In the genomic region with DNA sequence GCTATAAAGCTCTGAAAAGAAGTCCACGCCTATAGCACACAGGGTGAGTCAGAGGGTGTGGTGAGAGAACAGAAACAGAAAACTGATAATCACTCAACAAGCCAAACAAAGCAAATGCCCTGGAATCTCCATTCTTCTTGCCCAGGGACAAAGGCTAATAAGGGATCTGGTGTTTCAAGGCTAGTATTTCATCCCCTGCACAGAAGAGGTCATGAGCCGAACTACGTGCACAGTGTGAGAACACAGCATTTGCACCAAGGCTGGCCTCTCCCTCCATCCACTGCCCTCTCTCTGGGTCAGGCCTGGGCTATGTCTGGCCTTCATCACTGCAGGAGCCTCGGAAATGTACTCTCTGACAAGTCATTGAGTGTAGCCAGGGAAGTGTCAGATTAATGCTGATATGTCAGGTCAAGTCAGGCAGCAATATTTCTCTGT, we compare ENCODE assay signal across 13 cellular contexts. TPM values are rescaled to one million over a fixed set of nuclear protein-coding genes. Genes with fewer than 3 reads are reported as not detected.
DNase-seq lines count a peak whose midpoint lies in the region; ATAC-seq and TF ChIP-seq lines count a peak whose summit lies in the region.
"Had no signal": no experiment of that assay in that cellular context is flagged by ENCODE, and none has a peak within 500 bp of the region (broad histone marks: within the 10 kb centered on the region; RNA-seq: fewer than 3 reads in every experiment).

No MANE protein-coding gene starts in this region.

- no peak for TF ChIP-seq RAD21 in neural cell (conservative IDR thresholded peaks at IDR 0.05)

- H2BK20ac ChIP-seq in H9 (ENCODE audit: low read depth, low read length, poor library complexity, severe bottlenecking), result no peak overlapping the region

- H3K23ac ChIP-seq in H9 (ENCODE audit: insufficient read length, low read depth, low read length), result no peak overlapping the region

- peak; percentile 69 for DNase-seq in EH (ENCODE audit: low read depth)
- DNase-seq in OCI-M1 (lab: John Stamatoyannopoulos, UW), result peak; percentile 30
- no peak for DNase-seq in epithelial cell of prostate (ENCODE audit: low read depth, low spot score)
- DNase-seq in H9, result no peak
- no peak for DNase-seq in activated naive CD4-positive, alpha-beta T cell treated with anti-CD3 and anti-CD28 coated beads for 36 hours
- DNase-seq in effector CD4-positive, alpha-beta T cell, result no peak
- DNase-seq: activated CD8-positive, alpha-beta memory T cell treated with anti-CD3 and anti-CD28 coated beads, Interleukin-2, amount 50 U/mL, for 4 hours; SHP77 treated with DMSO at 0.1 percent for 48 hours; stimulated activated CD4-positive, alpha-beta T cell treated with anti-CD3 and anti-CD28 coated beads, Interleukin-1b, Interleukin-23, amount 100 ng/mL, for 48 hours; thyroid gland had no signal

- no peak overlapping the region for H2BK15ac ChIP-seq in H9 (ENCODE audit: low read depth, low read length)

- no peak overlapping the region for H3K4ac ChIP-seq in H9 (ENCODE audit: low read depth, low read length)

- CTCF ChIA-PET in activated naive CD4-positive, alpha-beta T cell treated with anti-CD3 and anti-CD28 coated beads for 36 hours (lab: Charles Lee), result interaction anchor here (0.6 to 1.2 kb wide), 2 partner anchors 315 to 1324 kb away, joined by 3 to 4 read pairs; no protein-coding TSS in a partner anchor

- no peaks in the 10 kb centered on the region for H3K36me3 ChIP-seq in neural cell (ENCODE audit: insufficient read depth, low read length)
- H3K36me3 ChIP-seq: thyroid gland had no signal

- no peak overlapping the region for H3K27ac Mint-ChIP-seq in H9
- no peak overlapping the region for H3K27ac Mint-ChIP-seq in activated naive CD4-positive, alpha-beta T cell treated with anti-CD3 and anti-CD28 coated beads for 36 hours

- intact Hi-C loops in activated naive CD4-positive, alpha-beta T cell treated with anti-CD3 and anti-CD28 coated beads for 36 hours (cut with micrococcal nuclease), result no loop called here

- no peak overlapping the region for H2BK120ac ChIP-seq in H9 (ENCODE audit: low read depth, low read length, poor library complexity, severe bottlenecking)

- no peak overlapping the region for H3K56ac ChIP-seq in H9 (ENCODE audit: insufficient read length, low read depth, low read length)

- H3K4me1 Mint-ChIP-seq in H9, result peaks cover 29 to 34% of the 10 kb centered on the region in 2 experiments
- no peaks in the 10 kb centered on the region for H3K4me1 Mint-ChIP-seq in activated naive CD4-positive, alpha-beta T cell treated with anti-CD3 and anti-CD28 coated beads for 36 hours (ENCODE audit: low read depth)

- H3K4me3 ChIP-seq in neural cell (ENCODE audit: low read length), result no peak overlapping the region
- H3K4me3 ChIP-seq: coronary artery, thyroid gland had no signal

- H3K27ac ChIP-seq in epithelial cell of prostate (peak overlapping the region; percentile 52), neural cell (ENCODE audit: low read length) (no peak overlapping the region), H9 (ENCODE audit: insufficient read length, low read depth, low read length) (no peak overlapping the region)
- H3K27ac ChIP-seq: thyroid gland had no signal

- H3K4me2 ChIP-seq in neural cell (ENCODE audit: low read length) (no peak overlapping the region), H9 (ENCODE audit: insufficient read depth, insufficient read length, low read length) (no peak overlapping the region)

- H3K18ac ChIP-seq in H9 (ENCODE audit: insufficient read length, low read depth, low read length), result no peak overlapping the region

- no peak overlapping the region for H2AK5ac ChIP-seq in H9 (ENCODE audit: insufficient read length, low read length)

- no peaks in the 10 kb centered on the region for H3K27me3 Mint-ChIP-seq in H9 (ENCODE audit: low read depth)
- no peaks in the 10 kb centered on the region for H3K27me3 Mint-ChIP-seq in activated naive CD4-positive, alpha-beta T cell treated with anti-CD3 and anti-CD28 coated beads for 36 hours (ENCODE audit: low read depth)

- no peak overlapping the region for H2BK5ac ChIP-seq in H9 (ENCODE audit: insufficient read length, low read length)

- H3K9me3 ChIP-seq in neural cell (ENCODE audit: low read length) (no peaks in the 10 kb centered on the region), H9 (ENCODE audit: control insufficient read depth, low read depth, low read length) (no peaks in the 10 kb centered on the region)
- H3K9me3 ChIP-seq: thyroid gland had no signal

- peaks cover 7% of the 10 kb centered on the region; the same call in 1 of the 2 replicates for H3K4me1 ChIP-seq in H9 (ENCODE audit: insufficient read depth, low read length)
- H3K4me1 ChIP-seq: thyroid gland had no signal

- H4K5ac ChIP-seq in H9 (ENCODE audit: insufficient read length, low read depth, low read length), result no peak overlapping the region

- H2AFZ ChIP-seq in neural cell (ENCODE audit: low read depth, low read length) (peak overlapping the region; percentile 19), H9 (ENCODE audit: low read length) (no peak overlapping the region)

- TF ChIP-seq CTCF in neural cell (IDR thresholded peaks at IDR 0.05; ENCODE audit: poor library complexity, severe bottlenecking), result no peak
- no peak for TF ChIP-seq CTCF in H9 (conservative IDR thresholded peaks at IDR 0.05)

- no peak overlapping the region for H4K8ac ChIP-seq in H9 (replicated peaks; ENCODE audit: insufficient read length, low read depth, low read length)

- no peak for TF ChIP-seq EP300 in neural cell (conservative IDR thresholded peaks at IDR 0.05; ENCODE audit: poor library complexity, severe bottlenecking)

- H3K36me3 Mint-ChIP-seq in H9 (ENCODE audit: insufficient read depth in 1 of 3, low read depth in 3 of 3), result peaks cover 0 to 5% (median 3%) of the 10 kb centered on the region in 3 experiments; a peak in 4 of 7 replicates
- H3K36me3 Mint-ChIP-seq in activated naive CD4-positive, alpha-beta T cell treated with anti-CD3 and anti-CD28 coated beads for 36 hours (ENCODE audit: low read depth), result no peaks in the 10 kb centered on the region

- ATAC-seq in GM21526 (IDR thresholded peaks at IDR 0.05; ENCODE audit: low FRiP score, unreplicated experiment), result no peak

- H3K14ac ChIP-seq in H9 (ENCODE audit: insufficient read depth, low read length), result no peak overlapping the region

- H3T11ph ChIP-seq in H9 (ENCODE audit: low read length), result no peak overlapping the region

- WGBS in H9 (ENCODE audit: extremely low coverage, insufficient read length, low lambda C conversion rate), result no CpG with 5 or more reads among the region's 4 CpGs

- no peaks in the 10 kb centered on the region for H3F3A ChIP-seq in neural cell (ENCODE audit: insufficient read depth, low read length, poor library complexity, severe bottlenecking)

- no peak overlapping the region for H3K4me3 Mint-ChIP-seq in H9
- H3K4me3 Mint-ChIP-seq in activated naive CD4-positive, alpha-beta T cell treated with anti-CD3 and anti-CD28 coated beads for 36 hours, result no peak overlapping the region

- no peaks in the 10 kb centered on the region for H3K27me3 ChIP-seq in neural cell (ENCODE audit: insufficient read depth, low read depth, low read length)
- no peaks in the 10 kb centered on the region for H3K27me3 ChIP-seq in H9 (ENCODE audit: insufficient read depth, low read length)
- H3K27me3 ChIP-seq: thyroid gland had no signal

- no peak overlapping the region for H4K91ac ChIP-seq in H9 (ENCODE audit: insufficient read length, low read depth, low read length)

- H2BK12ac ChIP-seq in H9 (ENCODE audit: insufficient read length, low read depth, low read length), result no peak overlapping the region

- no peaks in the 10 kb centered on the region for H3K79me1 ChIP-seq in H9 (ENCODE audit: insufficient read depth, low read depth, low read length, poor library complexity, severe bottlenecking)

- H3K9ac ChIP-seq in neural cell (ENCODE audit: low read length) (no peak overlapping the region), H9 (ENCODE audit: extremely low read depth, insufficient read length, low read length) (no peak overlapping the region)

- H3K79me2 ChIP-seq in neural cell (replicated peaks; ENCODE audit: insufficient read depth, low read length) (no peaks in the 10 kb centered on the region), H9 (ENCODE audit: insufficient read depth, low read length) (no peaks in the 10 kb centered on the region)

- no peaks in the 10 kb centered on the region for H4K20me1 ChIP-seq in neural cell (ENCODE audit: insufficient read depth)
- no peaks in the 10 kb centered on the region for H4K20me1 ChIP-seq in H9 (ENCODE audit: control insufficient read depth, insufficient read depth, insufficient read length)

- peaks cover 4% of the 10 kb centered on the region in 2 experiments; a peak in 4 of 5 replicates for H3K9me3 Mint-ChIP-seq in H9
- peaks cover 2% of the 10 kb centered on the region for H3K9me3 Mint-ChIP-seq in activated naive CD4-positive, alpha-beta T cell treated with anti-CD3 and anti-CD28 coated beads for 36 hours

- no peaks in the 10 kb centered on the region for H3K23me2 ChIP-seq in H9 (ENCODE audit: insufficient read length, low read depth, low read length, poor library complexity, severe bottlenecking)

- no peaks in the 10 kb centered on the region for H3K9me2 ChIP-seq in neural cell (ENCODE audit: insufficient read depth, low read length)

TF ChIP-seq in neural cell, 6 proteins besides CTCF, POLR2A, EP300 and RAD21 (continues in another document):
- no peak for TF ChIP-seq POLR2AphosphoS5 (IDR thresholded peaks at IDR 0.05)

RNA-seq across cellular contexts. Expression of gene PRR15, which starts 42.7 kb away (rescaled TPM):
- not detected in 2 replicates for polyA plus RNA-seq in neural cell
- not detected in 2 replicates for polyA minus RNA-seq in neural cell
- total RNA-seq in H9 (2021), result 15.1 and 15.5 TPM in 2 replicates
- not detected for total RNA-seq in activated naive CD4-positive, alpha-beta T cell treated with anti-CD3 and anti-CD28 coated beads for 36 hours

Comparison
In these comparisons a context has a peak if more than half of its experiments do, and no peak if none do; other contexts are left out.
1. DNase-seq: peak in EH (single experiment) and OCI-M1 (single experiment); none in epithelial cell of prostate (single experiment), H9 (single experiment), activated naive CD4-positive, alpha-beta T cell treated with anti-CD3 and anti-CD28 coated beads for 36 hours (single experiment) and effector CD4-positive, alpha-beta T cell (single experiment).
2. RNA of gene PRR15, which starts 42.7 kb away (total RNA-seq): 15.1 to 15.5 TPM in H9; not detected in activated naive CD4-positive, alpha-beta T cell treated with anti-CD3 and anti-CD28 coated beads for 36 hours; every median in the first group is over 10 times any median in the second.